8 cellular contexts compared by ENCODE assay signal in genomic region chr19:14356280-14356641, GRCh38. TPM values are rescaled to one million over a fixed set of nuclear protein-coding genes. Genes with fewer than 3 reads are reported as not detected.
DNase-seq lines count a peak whose midpoint lies in the region; ATAC-seq lines count a peak whose summit lies in the region.
"Not testable (repeated sequence)": the region's sequence is repeated elsewhere in the genome, so short reads cannot be mapped to it uniquely, and the experiment has no call there.

No MANE protein-coding gene starts in this region.

- H3K4me1 ChIP-seq in CD4-positive, CD25-positive, alpha-beta regulatory T cell (ENCODE audit: control insufficient read depth, insufficient read depth, low read length, poor library complexity, severe bottlenecking), result peaks cover 31% of the 10 kb centered on the region

- not testable (repeated sequence) for H3K27me3 ChIP-seq in CD4-positive, CD25-positive, alpha-beta regulatory T cell (ENCODE audit: control insufficient read depth, insufficient read depth, low read length)

- H3K9me3 Mint-ChIP-seq in CD4-positive, CD25-positive, alpha-beta regulatory T cell; IgD-negative memory B cell; activated CD4-positive, alpha-beta T cell treated with anti-CD3 and anti-CD28 coated beads for 36 hours (ENCODE audit: low read depth); activated naive CD8-positive, alpha-beta T cell (ENCODE audit: low read depth); memory B cell; stimulated activated effector memory CD8-positive, alpha-beta T cell treated with anti-CD3 and anti-CD28 coated beads, Interleukin-12 subunit alpha, Interleukin-12 subunit beta, amount 100 ng/mL, for 72 hours: not testable (repeated sequence)

- peak overlapping the region; percentile 75 for H3K27ac ChIP-seq in CD4-positive, CD25-positive, alpha-beta regulatory T cell (ENCODE audit: insufficient read depth, low read length, poor library complexity, severe bottlenecking)

- ATAC-seq in CD4-positive, CD25-positive, alpha-beta regulatory T cell (ENCODE audit: low read depth in 2 of 2), result peak in 1 of 2 donors; percentile 12
- not testable (repeated sequence) for ATAC-seq in activated CD4-positive, alpha-beta T cell treated with anti-CD3 and anti-CD28 coated beads for 36 hours
- ATAC-seq in Right ventricle myocardium inferior (peak; percentile 44), memory B cell (ENCODE audit: low read depth) (peak; percentile 4)
- peak; percentile 3 for ATAC-seq in stimulated activated effector memory CD8-positive, alpha-beta T cell treated with anti-CD3 and anti-CD28 coated beads, Interleukin-12 subunit alpha, Interleukin-12 subunit beta, amount 100 ng/mL, for 72 hours

- CTCF ChIA-PET in activated CD4-positive, alpha-beta T cell treated with anti-CD3 and anti-CD28 coated beads for 36 hours (lab: Charles Lee), result interaction anchor here (0.7 to 1.8 kb wide), 5 partner anchors 8 to 49 kb away, joined by 3 to 11 read pairs (median 4); no protein-coding TSS in a partner anchor

- not testable (repeated sequence) for H3K36me3 Mint-ChIP-seq in CD4-positive, CD25-positive, alpha-beta regulatory T cell; IgD-negative memory B cell; activated CD4-positive, alpha-beta T cell treated with anti-CD3 and anti-CD28 coated beads for 36 hours (ENCODE audit: low read depth); activated naive CD8-positive, alpha-beta T cell; memory B cell
- peaks cover 15% of the 10 kb centered on the region for H3K36me3 Mint-ChIP-seq in stimulated activated effector memory CD8-positive, alpha-beta T cell treated with anti-CD3 and anti-CD28 coated beads, Interleukin-12 subunit alpha, Interleukin-12 subunit beta, amount 100 ng/mL, for 72 hours

- not testable (repeated sequence) for H3K27me3 Mint-ChIP-seq in CD4-positive, CD25-positive, alpha-beta regulatory T cell; IgD-negative memory B cell; activated CD4-positive, alpha-beta T cell treated with anti-CD3 and anti-CD28 coated beads for 36 hours; activated naive CD8-positive, alpha-beta T cell; memory B cell

- DNase-seq in CD4-positive, CD25-positive, alpha-beta regulatory T cell; activated CD4-positive, alpha-beta T cell treated with anti-CD3 and anti-CD28 coated beads for 36 hours; Right ventricle myocardium inferior (ENCODE audit: missing footprints); memory B cell (ENCODE audit: low spot score in 2 of 2); stimulated activated effector memory CD8-positive, alpha-beta T cell treated with anti-CD3 and anti-CD28 coated beads, Interleukin-12 subunit alpha, Interleukin-12 subunit beta, amount 100 ng/mL, for 72 hours (ENCODE audit: low spot score in 2 of 2): not testable (repeated sequence)
- peak; percentile 92 for DNase-seq in OCI-M2 (lab: John Stamatoyannopoulos, UW; ENCODE audit: unreplicated experiment)

- intact Hi-C loops in activated CD4-positive, alpha-beta T cell treated with anti-CD3 and anti-CD28 coated beads for 36 hours (cut with DNase I, micrococcal nuclease); Right ventricle myocardium inferior (cut with DNase I): not testable (repeated sequence)

- H3K9me3 ChIP-seq in CD4-positive, CD25-positive, alpha-beta regulatory T cell (ENCODE audit: control insufficient read depth in 2 of 2, low read length in 2 of 2), result not testable (repeated sequence)

- peak overlapping the region in 3 of 4 donors; percentile 59 to 88 (median 80) for H3K4me3 Mint-ChIP-seq in CD4-positive, CD25-positive, alpha-beta regulatory T cell
- peak overlapping the region in 3 of 4 donors; percentile 65 to 86 (median 78) for H3K4me3 Mint-ChIP-seq in IgD-negative memory B cell
- H3K4me3 Mint-ChIP-seq in activated CD4-positive, alpha-beta T cell treated with anti-CD3 and anti-CD28 coated beads for 36 hours, result not testable (repeated sequence)
- peak overlapping the region; percentile 30 for H3K4me3 Mint-ChIP-seq in activated naive CD8-positive, alpha-beta T cell
- peak overlapping the region; percentile 57 for H3K4me3 Mint-ChIP-seq in memory B cell
- peak overlapping the region; percentile 76 for H3K4me3 Mint-ChIP-seq in stimulated activated effector memory CD8-positive, alpha-beta T cell treated with anti-CD3 and anti-CD28 coated beads, Interleukin-12 subunit alpha, Interleukin-12 subunit beta, amount 100 ng/mL, for 72 hours

- POLR2A ChIA-PET in activated CD4-positive, alpha-beta T cell treated with anti-CD3 and anti-CD28 coated beads for 36 hours (lab: Charles Lee), result interaction anchor here (0.5 to 0.8 kb wide), 3 partner anchors 10 to 134 kb away, joined by 3 read pairs; no protein-coding TSS in a partner anchor

- peak overlapping the region; percentile 94 to 99 (median 99) for H3K27ac Mint-ChIP-seq in CD4-positive, CD25-positive, alpha-beta regulatory T cell
- peak overlapping the region in 1 of 3 donors; percentile 93 for H3K27ac Mint-ChIP-seq in IgD-negative memory B cell
- H3K27ac Mint-ChIP-seq in activated CD4-positive, alpha-beta T cell treated with anti-CD3 and anti-CD28 coated beads for 36 hours, result peak overlapping the region; percentile 95
- H3K27ac Mint-ChIP-seq in activated naive CD8-positive, alpha-beta T cell, result peak overlapping the region; percentile 93
- H3K27ac Mint-ChIP-seq in memory B cell, result peak overlapping the region; percentile 95
- peak overlapping the region; percentile 99 for H3K27ac Mint-ChIP-seq in stimulated activated effector memory CD8-positive, alpha-beta T cell treated with anti-CD3 and anti-CD28 coated beads, Interleukin-12 subunit alpha, Interleukin-12 subunit beta, amount 100 ng/mL, for 72 hours

- not testable (repeated sequence) for H3K4me3 ChIP-seq in CD4-positive, CD25-positive, alpha-beta regulatory T cell (ENCODE audit: low read depth, low read length)

- peaks cover 5 to 45% (median 24%) of the 10 kb centered on the region in 4 donors for H3K4me1 Mint-ChIP-seq in CD4-positive, CD25-positive, alpha-beta regulatory T cell
- peaks cover 15 to 22% (median 15%) of the 10 kb centered on the region in 3 donors for H3K4me1 Mint-ChIP-seq in IgD-negative memory B cell
- H3K4me1 Mint-ChIP-seq in activated CD4-positive, alpha-beta T cell treated with anti-CD3 and anti-CD28 coated beads for 36 hours, result peaks cover 39% of the 10 kb centered on the region
- H3K4me1 Mint-ChIP-seq in activated naive CD8-positive, alpha-beta T cell (ENCODE audit: low read depth), result peaks cover 24% of the 10 kb centered on the region
- peaks cover 23% of the 10 kb centered on the region for H3K4me1 Mint-ChIP-seq in memory B cell
- H3K4me1 Mint-ChIP-seq in stimulated activated effector memory CD8-positive, alpha-beta T cell treated with anti-CD3 and anti-CD28 coated beads, Interleukin-12 subunit alpha, Interleukin-12 subunit beta, amount 100 ng/mL, for 72 hours, result peaks cover 40% of the 10 kb centered on the region

- not testable (repeated sequence) for H3K36me3 ChIP-seq in CD4-positive, CD25-positive, alpha-beta regulatory T cell (ENCODE audit: control insufficient read depth, insufficient read depth, low read length)

RNA-seq across cellular contexts. Expression of gene ADGRE5, which starts 25.0 kb away (rescaled TPM):
- 670 TPM for total RNA-seq in CD4-positive, CD25-positive, alpha-beta regulatory T cell
- polyA plus RNA-seq in CD4-positive, CD25-positive, alpha-beta regulatory T cell, result 100 to 1,000 TPM; 122 to 174 (median 144) TPM
- 89.3 TPM for polyA plus RNA-seq in IgD-negative memory B cell
- total RNA-seq in activated CD4-positive, alpha-beta T cell treated with anti-CD3 and anti-CD28 coated beads for 36 hours, result 100 to 1,000 TPM; 207 to 232 TPM
- total RNA-seq in Right ventricle myocardium inferior, result 32.6 TPM
